Comparison of ENCODE assay signal across 15 cellular contexts in the genomic region with DNA sequence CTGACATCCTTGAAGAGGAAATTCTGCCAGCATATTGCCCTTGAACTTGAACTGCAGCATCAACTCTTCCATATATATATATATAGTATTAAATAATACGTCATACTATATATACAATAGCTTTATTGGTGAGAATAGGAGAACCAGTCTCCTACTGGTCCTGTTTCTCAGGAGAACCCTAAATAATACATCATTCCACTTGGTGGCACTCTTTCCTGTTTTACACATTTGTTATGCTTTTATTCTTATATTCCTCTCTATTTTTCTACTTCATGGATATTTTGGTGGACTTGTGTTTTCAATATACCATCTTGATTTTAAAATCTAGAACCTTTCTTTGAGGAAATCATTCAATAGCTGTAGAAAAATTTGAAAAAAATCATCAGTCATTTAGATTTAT.
DNase-seq lines count a peak whose midpoint lies in the region; FAIRE-seq and TF ChIP-seq lines count a peak whose summit lies in the region.
"Had no signal": no experiment of that assay in that cellular context is flagged by ENCODE, and none has a peak within 500 bp of the region (broad histone marks: within the 10 kb centered on the region; RNA-seq: fewer than 3 reads in every experiment).

No MANE protein-coding gene starts in this region.

- FAIRE-seq in HTR-8/SVneo (lab: Jason Lieb, UNC), result no peak
- FAIRE-seq: GM12892 had no signal

- no peak overlapping the region for H3K4me2 ChIP-seq in mammary epithelial cell (ENCODE audit: insufficient read depth, low read depth, low read length)
- no peak overlapping the region for H3K4me2 ChIP-seq in mesenchymal stem cell (ENCODE audit: low read length, poor library complexity, severe bottlenecking)

- no peak overlapping the region for H3K4ac ChIP-seq in mesenchymal stem cell (ENCODE audit: low read depth in 1 of 2, low read length in 2 of 2)

- no peaks in the 10 kb centered on the region for H3K79me1 ChIP-seq in mesenchymal stem cell (replicated peaks; ENCODE audit: low read length, poor library complexity, severe bottlenecking)

- peak; percentile 18 to 39 for TF ChIP-seq CTCF in mammary epithelial cell (conservative IDR thresholded peaks at IDR 0.05 in 1 of 2, IDR thresholded peaks at IDR 0.05 in 1 of 2; ENCODE audit: extremely low read depth in 1 of 2, insufficient read depth in 1 of 2, low read depth in 1 of 2, low read length in 2 of 2)

- H2BK15ac ChIP-seq in mesenchymal stem cell (ENCODE audit: low read depth, poor library complexity, severe bottlenecking), result no peak overlapping the region

- H3K4me1 ChIP-seq in mammary epithelial cell (ENCODE audit: insufficient read depth, low read length), result no peaks in the 10 kb centered on the region
- H3K4me1 ChIP-seq in mesenchymal stem cell (ENCODE audit: control insufficient read depth, insufficient read depth, low read depth, low read length), result no peaks in the 10 kb centered on the region
- H3K4me1 ChIP-seq: ascending aorta had no signal

- CTCF ChIA-PET in mammary epithelial cell (lab: Charles Lee; ENCODE audit: low non-redundant PET), result interaction anchor here (0.5 kb wide), 1 partner anchor 44 kb away, joined by 3 read pairs; no protein-coding TSS in a partner anchor

- H3K9me3 ChIP-seq in mammary epithelial cell (replicated peaks; ENCODE audit: insufficient read depth, low read length) (no peaks in the 10 kb centered on the region), mesenchymal stem cell (ENCODE audit: control insufficient read depth, low read length) (no peaks in the 10 kb centered on the region)
- H3K9me3 ChIP-seq: ascending aorta had no signal

- no peak overlapping the region for H3K9ac ChIP-seq in mammary epithelial cell (ENCODE audit: insufficient read depth, low read length)
- H3K9ac ChIP-seq in mesenchymal stem cell (ENCODE audit: low read length), result no peak overlapping the region

- TF ChIP-seq EP300 in Ishikawa (IDR thresholded peaks at IDR 0.05; ENCODE audit: borderline replicate concordance), result no peak

- in situ Hi-C loops in mammary epithelial cell (cut with MboI; ENCODE audit: low sequenced_read_pairs in 2 of 2), result no loop called here

- no peak overlapping the region for H4K8ac ChIP-seq in mesenchymal stem cell (ENCODE audit: low read length)

- H4K20me1 ChIP-seq in mammary epithelial cell (ENCODE audit: insufficient read depth, low read length), result no peaks in the 10 kb centered on the region

- H3K79me2 ChIP-seq in mammary epithelial cell (ENCODE audit: insufficient read depth, low read length), result no peaks in the 10 kb centered on the region

- peak; percentile 1 to 15 for DNase-seq in AML-193 (lab: John Stamatoyannopoulos, UW)
- no peak for DNase-seq in mammary epithelial cell
- peak; percentile 15 for DNase-seq in mesenchymal stem cell
- DNase-seq in GDM1 (lab: John Stamatoyannopoulos, UW), result no peak
- DNase-seq in activated CD4-positive, alpha-beta T cell treated with anti-CD3 and anti-CD28 coated beads, Interleukin-2, amount 50 U/mL, for 4 hours, result no peak
- no peak for DNase-seq in stimulated activated CD4-positive, alpha-beta T cell treated with anti-CD3 and anti-CD28 coated beads, Interleukin-15, amount 100 ng/mL, for 24 hours
- DNase-seq in HTR-8/SVneo (ENCODE audit: insufficient read length, low spot score), result no peak
- DNase-seq: HCEC 1CT, immature natural killer cell, KBM-7, SHP77 had no signal

- H3K23ac ChIP-seq in mesenchymal stem cell (ENCODE audit: low read length in 2 of 2), result no peak overlapping the region

- intact Hi-C loops in mammary epithelial cell (cut with micrococcal nuclease), result loop anchor here (1.0 kb wide), 1 partner anchor 46 kb away; no protein-coding TSS in a partner anchor

- H2AFZ ChIP-seq in mammary epithelial cell (ENCODE audit: low read depth, low read length) (no peak overlapping the region), mesenchymal stem cell (ENCODE audit: low read depth, low read length) (no peak overlapping the region)

- H2AK5ac ChIP-seq in mesenchymal stem cell (ENCODE audit: low read length, severe bottlenecking), result no peak overlapping the region

- no peak overlapping the region for H3K27ac ChIP-seq in mammary epithelial cell (ENCODE audit: insufficient read depth, low read depth, low read length)
- no peak overlapping the region for H3K27ac ChIP-seq in mesenchymal stem cell (ENCODE audit: low read length, poor library complexity, severe bottlenecking)
- H3K27ac ChIP-seq: ascending aorta, epithelial cell of prostate had no signal

- BruUV-seq in mammary epithelial cell (replicated peaks; lab: Mats Ljungman, UMichigan), result no TSS peak

- H2BK120ac ChIP-seq in mesenchymal stem cell (ENCODE audit: low read depth, low read length), result no peak overlapping the region

- no peak overlapping the region for H3K18ac ChIP-seq in mesenchymal stem cell (ENCODE audit: low read depth in 1 of 2, low read length in 2 of 2)

- WGBS in mammary epithelial cell (ENCODE audit: low coverage, missing lambda C conversion rate), result 25% methylated on average over 1 of the region's 1 CpG
- WGBS in mesenchymal stem cell, result no CpG with 5 or more reads among the region's 1 CpG

- dilution Hi-C loops in mammary epithelial cell (cut with HindIII; ENCODE audit: low sequenced_read_pairs), result no loop called here

- no peak overlapping the region for H2BK5ac ChIP-seq in mesenchymal stem cell (ENCODE audit: low read depth, low read length, poor library complexity, severe bottlenecking)

- TF ChIP-seq RAD21 in Ishikawa (IDR thresholded peaks at IDR 0.05; ENCODE audit: low read depth), result peak; percentile 38

- H3K36me3 ChIP-seq in mammary epithelial cell (ENCODE audit: insufficient read depth, low read length) (no peaks in the 10 kb centered on the region), mesenchymal stem cell (ENCODE audit: control insufficient read depth in 1 of 2, insufficient read depth in 2 of 2, low read depth in 1 of 2, low read length in 2 of 2) (no peaks in the 10 kb centered on the region)
- H3K36me3 ChIP-seq: ascending aorta had no signal

- H2BK12ac ChIP-seq in mesenchymal stem cell (ENCODE audit: low read length in 2 of 2), result no peak overlapping the region

- no peak overlapping the region for H4K91ac ChIP-seq in mesenchymal stem cell (ENCODE audit: low read length)

- H3K14ac ChIP-seq in mesenchymal stem cell (ENCODE audit: low read length in 2 of 2), result no peak overlapping the region

- H3K4me3 ChIP-seq in mammary epithelial cell (replicated peaks in 1 of 3; ENCODE audit: insufficient read depth in 1 of 3, low read depth in 2 of 3, low read length in 3 of 3) (no peak overlapping the region), mesenchymal stem cell (ENCODE audit: insufficient read depth in 1 of 2, low read depth in 1 of 2, low read length in 2 of 2) (no peak overlapping the region)
- H3K4me3 ChIP-seq: ascending aorta had no signal

- H3K27me3 ChIP-seq in mammary epithelial cell (ENCODE audit: insufficient read depth, low read length), result no peaks in the 10 kb centered on the region
- H3K27me3 ChIP-seq in mesenchymal stem cell (ENCODE audit: control insufficient read depth in 1 of 2, insufficient read depth in 1 of 2, low read length in 2 of 2), result no peaks in the 10 kb centered on the region
- H3K27me3 ChIP-seq: ascending aorta had no signal

TF ChIP-seq in Ishikawa, 13 proteins besides CTCF, POLR2A, EP300 and RAD21:
- TF ChIP-seq TAF1 (IDR thresholded peaks at IDR 0.05; ENCODE audit: low read depth) (no peak), CEBPB (IDR thresholded peaks at IDR 0.05) (no peak)

Comparison
In these comparisons a context has a peak if more than half of its experiments do, and no peak if none do; other contexts are left out.
1. DNase-seq: peak in AML-193 (2 of 2) and mesenchymal stem cell (single experiment); none in mammary epithelial cell (single experiment), GDM1 (single experiment), activated CD4-positive, alpha-beta T cell treated with anti-CD3 and anti-CD28 coated beads, Interleukin-2, amount 50 U/mL, for 4 hours (0 of 2), stimulated activated CD4-positive, alpha-beta T cell treated with anti-CD3 and anti-CD28 coated beads, Interleukin-15, amount 100 ng/mL, for 24 hours (single experiment) and HTR-8/SVneo (single experiment).